ENCODE assay signal across 1 cellular context in genomic region chr18:21459706-21460286, GRCh38.
TF ChIP-seq lines count a peak whose summit lies in the region.

No MANE protein-coding gene starts in this region.

TF ChIP-seq in GM12878, 131 proteins besides CTCF, POLR2A, EP300 and RAD21:
- no peak for TF ChIP-seq E4F1 (IDR thresholded peaks at IDR 0.05; ENCODE audit: borderline replicate concordance, partially characterized antibody)
- no peak for TF ChIP-seq SMC3 (IDR thresholded peaks at IDR 0.05; ENCODE audit: borderline replicate concordance, low read length)
- no peak for TF ChIP-seq FOXM1 (IDR thresholded peaks at IDR 0.05; ENCODE audit: low read depth, low read length)
- TF ChIP-seq TCF7 (IDR thresholded peaks at IDR 0.05; ENCODE audit: borderline replicate concordance), result no peak
- no peak for TF ChIP-seq BRCA1 (IDR thresholded peaks at IDR 0.05; ENCODE audit: low read depth, low read length)
- no peak for TF ChIP-seq ASH2L (IDR thresholded peaks at IDR 0.05; ENCODE audit: borderline replicate concordance, low read depth)
- no peak for TF ChIP-seq RELB (IDR thresholded peaks at IDR 0.05; ENCODE audit: low read depth)
- TF ChIP-seq ESRRA (IDR thresholded peaks at IDR 0.05; ENCODE audit: low read length), result no peak
- no peak for TF ChIP-seq TAF1 (IDR thresholded peaks at IDR 0.05; ENCODE audit: borderline replicate concordance, low read depth, low read length)
- TF ChIP-seq RCOR1 (conservative IDR thresholded peaks at IDR 0.05; ENCODE audit: low read depth, low read length), result no peak
- no peak for TF ChIP-seq SKIL (IDR thresholded peaks at IDR 0.05; ENCODE audit: low read depth, poor library complexity, severe bottlenecking)
- TF ChIP-seq WRNIP1 (IDR thresholded peaks at IDR 0.05; ENCODE audit: borderline replicate concordance, low read depth, low read length), result no peak
- TF ChIP-seq KLF5 (IDR thresholded peaks at IDR 0.05; ENCODE audit: partially characterized antibody), result no peak
- TF ChIP-seq ZBTB33 (IDR thresholded peaks at IDR 0.05), result no peak
- TF ChIP-seq IRF5 (IDR thresholded peaks at IDR 0.05; ENCODE audit: borderline replicate concordance), result no peak
